ENCODE assay signal across 31 cellular contexts in the genomic region with DNA sequence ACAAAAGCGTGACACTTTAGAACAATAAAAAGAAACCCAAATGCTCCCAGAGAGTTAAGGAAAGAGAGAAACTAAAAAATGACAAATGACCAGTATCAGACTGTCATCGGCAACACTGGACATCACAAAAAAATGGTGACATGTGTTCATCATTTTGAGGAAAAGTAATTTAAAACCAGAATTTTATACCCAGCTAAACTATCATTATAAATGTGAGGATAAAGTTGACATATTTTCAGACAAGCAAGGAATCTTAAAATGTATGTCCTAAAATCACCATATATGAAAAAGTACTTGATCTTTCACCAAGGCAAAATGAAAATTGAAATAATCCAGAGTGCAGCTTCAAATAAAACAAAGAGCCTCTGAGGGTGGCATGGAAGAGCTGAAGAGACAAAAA. TPM values are rescaled to one million over a fixed set of nuclear protein-coding genes. Genes with fewer than 3 reads are reported as not detected.
DNase-seq lines count a peak whose midpoint lies in the region; ATAC-seq, FAIRE-seq and TF ChIP-seq lines count a peak whose summit lies in the region.
"Had no signal": no experiment of that assay in that cellular context is flagged by ENCODE, and none has a peak within 500 bp of the region (broad histone marks: within the 10 kb centered on the region; RNA-seq: fewer than 3 reads in every experiment).

No MANE protein-coding gene starts in this region.

- H3K27ac Mint-ChIP-seq in activated naive CD4-positive, alpha-beta T cell treated with anti-CD3 and anti-CD28 coated beads, Interleukin-2, amount 50 U/mL, for 24 hours = peak overlapping the region; percentile 62
- H3K27ac Mint-ChIP-seq in activated naive CD4-positive, alpha-beta T cell treated with anti-CD3 and anti-CD28 coated beads, Interleukin-2, amount 10 ng/mL, durations not matched to agents 7 days and 5 days = no peak overlapping the region
- H3K27ac Mint-ChIP-seq: CD14-positive monocyte; CD4-positive, alpha-beta memory T cell had no signal

- H2AFZ ChIP-seq in K562 (ENCODE audit: low read depth, low read length) = no peak overlapping the region

- no peaks in the 10 kb centered on the region for H3K4me1 Mint-ChIP-seq in activated naive CD4-positive, alpha-beta T cell treated with anti-CD3 and anti-CD28 coated beads, Interleukin-2, amount 50 U/mL, for 24 hours
- H3K4me1 Mint-ChIP-seq in activated naive CD4-positive, alpha-beta T cell treated with anti-CD3 and anti-CD28 coated beads, Interleukin-2, amount 10 ng/mL, durations not matched to agents 7 days and 5 days = no peaks in the 10 kb centered on the region
- H3K4me1 Mint-ChIP-seq: CD14-positive monocyte; CD4-positive, CD25-positive, alpha-beta regulatory T cell had no signal

- in situ Hi-C loops in K562 (cut with MboI) = no loop called here

- 0% methylated on average over 2 of the region's 2 CpGs for WGBS in K562 (ENCODE audit: insufficient coverage, low coverage, missing lambda C conversion rate)

- BruUV-seq in K562 (replicated peaks; lab: Mats Ljungman, UMichigan) = no TSS peak

- DNase-seq in activated naive CD4-positive, alpha-beta T cell treated with anti-CD3 and anti-CD28 coated beads, Interleukin-2, amount 10 ng/mL, durations not matched to agents 7 days and 5 days = no peak
- no peak for DNase-seq in K562 (ENCODE audit: extremely low read depth in 1 of 4, low spot score in 3 of 4)
- DNase-seq: 8988T; ACHN; BE2C; C1 segment of cervical spinal cord; CD4-positive, alpha-beta memory T cell; CD4-positive, CD25-positive, alpha-beta regulatory T cell; CD8-positive, alpha-beta memory T cell; COR-L47; DMS 273 treated with DMSO at 0.1 percent for 48 hours; DMS153; DMS53; DMS79; DND-41; EL; GDM1 had no signal

- H3K36me3 ChIP-seq in HEK293 (ENCODE audit: control insufficient read depth in 2 of 2, insufficient read depth in 1 of 2, low read length in 2 of 2) (no peaks in the 10 kb centered on the region), K562 (ENCODE audit: control insufficient read depth, insufficient read depth, low read length) (no peaks in the 10 kb centered on the region)
- H3K36me3 ChIP-seq: BE2C, BLaER1 had no signal

- peaks cover 2 to 33% of the 10 kb centered on the region in 2 experiments; a peak in 3 of 5 replicates for H3K27me3 ChIP-seq in K562 (ENCODE audit: control insufficient read depth in 2 of 2, insufficient read depth in 2 of 2, low read length in 2 of 2)
- H3K27me3 ChIP-seq: BLaER1 had no signal

- TF ChIP-seq RAD21 in K562 (CRISPR knock-in tag; conservative IDR thresholded peaks at IDR 0.05 in 1 of 2, IDR thresholded peaks at IDR 0.05 in 1 of 2) = no peak

- H3K4me3 Mint-ChIP-seq in activated naive CD4-positive, alpha-beta T cell treated with anti-CD3 and anti-CD28 coated beads, Interleukin-2, amount 50 U/mL, for 24 hours = no peak overlapping the region
- no peak overlapping the region for H3K4me3 Mint-ChIP-seq in activated naive CD4-positive, alpha-beta T cell treated with anti-CD3 and anti-CD28 coated beads, Interleukin-2, amount 10 ng/mL, durations not matched to agents 7 days and 5 days
- H3K4me3 Mint-ChIP-seq: CD14-positive monocyte; CD4-positive, alpha-beta memory T cell; CD8-positive, alpha-beta memory T cell had no signal

- peaks cover 8% of the 10 kb centered on the region for H3K36me3 Mint-ChIP-seq in activated naive CD4-positive, alpha-beta T cell treated with anti-CD3 and anti-CD28 coated beads, Interleukin-2, amount 50 U/mL, for 24 hours
- peaks cover 14% of the 10 kb centered on the region for H3K36me3 Mint-ChIP-seq in activated naive CD4-positive, alpha-beta T cell treated with anti-CD3 and anti-CD28 coated beads, Interleukin-2, amount 10 ng/mL, durations not matched to agents 7 days and 5 days
- H3K36me3 Mint-ChIP-seq: CD14-positive monocyte; CD4-positive, CD25-positive, alpha-beta regulatory T cell had no signal

- no peak overlapping the region for H3K4me2 ChIP-seq in K562 (ENCODE audit: insufficient read depth, low read length)
- H3K4me2 ChIP-seq: BLaER1 had no signal

- CTCF ChIA-PET in activated naive CD4-positive, alpha-beta T cell treated with anti-CD3 and anti-CD28 coated beads, Interleukin-2, amount 10 ng/mL, durations not matched to agents 7 days and 5 days (lab: Charles Lee) = no interaction called here
- CTCF ChIA-PET in HEK293 (lab: Yijun Ruan, JAX) = no interaction called here
- CTCF ChIA-PET in K562 (lab: Yijun Ruan, JAX; ENCODE audit: low intra/inter-chr PET ratio) = no interaction called here

- intact Hi-C loops in K562 (cut with micrococcal nuclease) = no loop called here

- H3K27me3 Mint-ChIP-seq in activated naive CD4-positive, alpha-beta T cell treated with anti-CD3 and anti-CD28 coated beads, Interleukin-2, amount 50 U/mL, for 24 hours = no peaks in the 10 kb centered on the region
- H3K27me3 Mint-ChIP-seq in activated naive CD4-positive, alpha-beta T cell treated with anti-CD3 and anti-CD28 coated beads, Interleukin-2, amount 10 ng/mL, durations not matched to agents 7 days and 5 days = peaks cover 37% of the 10 kb centered on the region
- H3K27me3 Mint-ChIP-seq: CD4-positive, CD25-positive, alpha-beta regulatory T cell had no signal

- POLR2A ChIA-PET in HEK293 (lab: Yijun Ruan, JAX) = interaction anchor here (0.6 kb wide), 3 partner anchors 59 to 228 kb away, joined by 3 to 7 read pairs (median 4); no protein-coding TSS in a partner anchor
- POLR2A ChIA-PET in K562 (lab: Yijun Ruan, JAX) = interaction anchor here (0.6 kb wide), 1 partner anchor 44 kb away, joined by 3 read pairs; no protein-coding TSS in a partner anchor

- no peak for TF ChIP-seq POLR2A in K562 (conservative IDR thresholded peaks at IDR 0.05)

- H3K9me3 Mint-ChIP-seq in activated naive CD4-positive, alpha-beta T cell treated with anti-CD3 and anti-CD28 coated beads, Interleukin-2, amount 50 U/mL, for 24 hours = peaks cover 22% of the 10 kb centered on the region
- H3K9me3 Mint-ChIP-seq in activated naive CD4-positive, alpha-beta T cell treated with anti-CD3 and anti-CD28 coated beads, Interleukin-2, amount 10 ng/mL, durations not matched to agents 7 days and 5 days = peaks cover 42% of the 10 kb centered on the region

- TF ChIP-seq EP300 in K562 (IDR thresholded peaks at IDR 0.05; ENCODE audit: low read length) = no peak

- H3K4me1 ChIP-seq in HEK293 (ENCODE audit: control insufficient read depth, insufficient read depth, low read length) (no peaks in the 10 kb centered on the region), K562 (replicated peaks in 1 of 2; ENCODE audit: control insufficient read depth in 2 of 2, insufficient read depth in 2 of 2, low read length in 2 of 2) (no peaks in the 10 kb centered on the region; a peak in 1 of 5 replicates)
- H3K4me1 ChIP-seq: BE2C had no signal

- no peaks in the 10 kb centered on the region for H4K20me1 ChIP-seq in K562 (replicated peaks; ENCODE audit: control insufficient read depth, insufficient read depth, low read length)
- H4K20me1 ChIP-seq: BLaER1 had no signal

- H3K9me3 ChIP-seq in HEK293 (ENCODE audit: control insufficient read depth, insufficient read depth, low read depth, low read length) = no peaks in the 10 kb centered on the region
- peaks cover 4% of the 10 kb centered on the region for H3K9me3 ChIP-seq in K562 (replicated peaks; ENCODE audit: control insufficient read depth, insufficient read depth, low read depth, low read length)

- no peak for ATAC-seq in K562
- no peak for ATAC-seq in GM19395 (IDR thresholded peaks at IDR 0.05; ENCODE audit: unreplicated experiment)
- ATAC-seq: GM12878 had no signal

- H3K9ac ChIP-seq in K562 (ENCODE audit: insufficient read depth in 1 of 2, low read depth in 2 of 2, low read length in 2 of 2) = no peak overlapping the region
- H3K9ac ChIP-seq: BLaER1 had no signal

- FAIRE-seq in K562 (lab: Jason Lieb, UNC) = no peak
- FAIRE-seq: A204.1, GM12878, GM12892, GM18507, GM19239 had no signal

- H3K9me1 ChIP-seq in K562 (ENCODE audit: control insufficient read depth, insufficient read depth, low read length) = no peaks in the 10 kb centered on the region

- H3K27ac ChIP-seq in HEK293 (ENCODE audit: extremely low read depth, low read depth, low read length) = no peak overlapping the region
- H3K27ac ChIP-seq in K562 (ENCODE audit: extremely low read depth, low read depth, low read length) = no peak overlapping the region
- H3K27ac ChIP-seq: BLaER1 had no signal

- no peaks in the 10 kb centered on the region for H3K79me2 ChIP-seq in K562 (ENCODE audit: control insufficient read depth, insufficient read depth, low read length)

- no peak for TF ChIP-seq CTCF in HEK293 (tag by site-specific recombination; IDR thresholded peaks at IDR 0.05)
- no peak for TF ChIP-seq CTCF in K562 (IDR thresholded peaks at IDR 0.05 in 2 of 3, conservative IDR thresholded peaks at IDR 0.05 in 1 of 3; ENCODE audit: insufficient read depth in 2 of 3, low read depth in 1 of 3, low read length in 3 of 3)

- H3K4me3 ChIP-seq in HEK293 (ENCODE audit: low read depth, low read length) (no peak overlapping the region), K562 (no peak overlapping the region)
- H3K4me3 ChIP-seq: BLaER1, GM12878 had no signal

RNA-seq across cellular contexts. Expression of a gene that starts 1.3 kb away (rescaled TPM):
- total RNA-seq in K562 (2011; cell fraction: chromatin; rRNA removed; ENCODE audit: low replicate concordance) = not detected in 2 replicates
- not detected in 2 replicates for total RNA-seq in K562 (2011; cell fraction: nucleolus; rRNA removed)
- not detected in 2 replicates for total RNA-seq in K562 (2011; cell fraction: nucleoplasm; rRNA removed)
- total RNA-seq in K562 (2014; rRNA removed) (not detected in 2 replicates), K562 (2014; rRNA removed; fragmentation: Illumina TruSeq; extraction: Trizol) (not detected in 2 replicates), K562 (2015; rRNA removed; fragmentation: Illumina TruSeq; extraction: Trizol) (not detected in 2 replicates), K562 (2021) (not detected in 2 replicates)
- polyA plus RNA-seq in K562 (2011; rRNA removed) (not detected in 2 replicates), K562 (2014; fragmentation: Illumina TruSeq; extraction: Trizol) (not detected in 2 replicates), K562 (2014; fragmentation: Nextera tagmentation; extraction: Ambion mirVana) (not detected), K562 (2014; rRNA removed) (not detected in 2 replicates)
- polyA plus RNA-seq in K562 (2011; cell fraction: cytosol; rRNA removed) = not detected in 2 replicates
- not detected in 2 replicates for polyA plus RNA-seq in K562 (2011; cell fraction: nucleus; rRNA removed)
- polyA plus RNA-seq in K562 (2012) = not detected in 2 replicates
- not detected in 2 replicates for polyA minus RNA-seq in K562 (2011; rRNA and poly(A)+ RNA removed)
- polyA minus RNA-seq in K562 (2011; cell fraction: cytosol; rRNA and poly(A)+ RNA removed) = not detected in 2 replicates
- polyA minus RNA-seq in K562 (2011; cell fraction: nucleus; rRNA and poly(A)+ RNA removed) = not detected in 2 replicates
- total RNA-seq: A673; CD4-positive, alpha-beta memory T cell; CD4-positive, CD25-positive, alpha-beta regulatory T cell; CD8-positive, alpha-beta memory T cell; Daoy; G401; GM12878 had no signal
- polyA plus RNA-seq: AG04450; CD14-positive monocyte; CD4-positive, alpha-beta memory T cell; CD4-positive, CD25-positive, alpha-beta regulatory T cell; CD8-positive, alpha-beta memory T cell; GM12878 had no signal

RNA-seq across cellular contexts. Expression of a gene that starts 7.7 kb away (rescaled TPM):
- not detected in 2 replicates for total RNA-seq in K562 (2011; cell fraction: chromatin; rRNA removed; ENCODE audit: low replicate concordance)
- not detected in 2 replicates for total RNA-seq in K562 (2011; cell fraction: nucleolus; rRNA removed)
- not detected in 2 replicates for total RNA-seq in K562 (2011; cell fraction: nucleoplasm; rRNA removed)
- not detected in 2 replicates for total RNA-seq in K562 (2014; rRNA removed)
- not detected in 2 replicates for total RNA-seq in K562 (2014; rRNA removed; fragmentation: Illumina TruSeq; extraction: Trizol)
- not detected in 2 replicates for total RNA-seq in K562 (2015; rRNA removed; fragmentation: Illumina TruSeq; extraction: Trizol)
- total RNA-seq in K562 (2021) = not detected in 2 replicates
- polyA plus RNA-seq in K562 (2011; rRNA removed) = not detected in 2 replicates
- polyA plus RNA-seq in K562 (2011; cell fraction: cytosol; rRNA removed) = not detected in 2 replicates
- polyA plus RNA-seq in K562 (2011; cell fraction: nucleus; rRNA removed) = not detected in 2 replicates
- not detected in 2 replicates for polyA plus RNA-seq in K562 (2012)
- not detected in 2 replicates for polyA plus RNA-seq in K562 (2014; fragmentation: Illumina TruSeq; extraction: Trizol)
- polyA plus RNA-seq in K562 (2014; fragmentation: Nextera tagmentation; extraction: Ambion mirVana) = not detected
- polyA plus RNA-seq in K562 (2014; rRNA removed) = not detected in 2 replicates
- polyA minus RNA-seq in K562 (2011; rRNA and poly(A)+ RNA removed) = not detected in 2 replicates
- not detected in 2 replicates for polyA minus RNA-seq in K562 (2011; cell fraction: cytosol; rRNA and poly(A)+ RNA removed)
- not detected in 2 replicates for polyA minus RNA-seq in K562 (2011; cell fraction: nucleus; rRNA and poly(A)+ RNA removed)
- total RNA-seq: A673; CD4-positive, alpha-beta memory T cell; CD4-positive, CD25-positive, alpha-beta regulatory T cell; CD8-positive, alpha-beta memory T cell; Daoy; G401; GM12878 had no signal
- polyA plus RNA-seq: AG04450; CD14-positive monocyte; CD4-positive, alpha-beta memory T cell; CD4-positive, CD25-positive, alpha-beta regulatory T cell; CD8-positive, alpha-beta memory T cell; GM12878 had no signal

RNA-seq across cellular contexts. Expression of a gene that starts 9.6 kb away (rescaled TPM):
- total RNA-seq in K562 (2011; cell fraction: chromatin; rRNA removed; ENCODE audit: low replicate concordance) = not detected in 2 replicates
- total RNA-seq in K562 (2011; cell fraction: nucleolus; rRNA removed) = not detected in 2 replicates
- total RNA-seq in K562 (2011; cell fraction: nucleoplasm; rRNA removed) = not detected in 2 replicates
- total RNA-seq in K562 (2014; rRNA removed) = not detected in 2 replicates
- not detected in 2 replicates for total RNA-seq in K562 (2014; rRNA removed; fragmentation: Illumina TruSeq; extraction: Trizol)
- total RNA-seq in K562 (2015; rRNA removed; fragmentation: Illumina TruSeq; extraction: Trizol) = not detected in 2 replicates
- not detected in 2 replicates for total RNA-seq in K562 (2021)
- not detected in 2 replicates for polyA plus RNA-seq in K562 (2011; rRNA removed)
- not detected in 2 replicates for polyA plus RNA-seq in K562 (2011; cell fraction: cytosol; rRNA removed)
- not detected in 2 replicates for polyA plus RNA-seq in K562 (2011; cell fraction: nucleus; rRNA removed)
- polyA plus RNA-seq in K562 (2012) = not detected in 2 replicates
- polyA plus RNA-seq in K562 (2014; fragmentation: Illumina TruSeq; extraction: Trizol) = not detected in 2 replicates
- not detected for polyA plus RNA-seq in K562 (2014; fragmentation: Nextera tagmentation; extraction: Ambion mirVana)
- not detected in 2 replicates for polyA plus RNA-seq in K562 (2014; rRNA removed)
- polyA minus RNA-seq in K562 (2011; rRNA and poly(A)+ RNA removed) = not detected in 2 replicates
- not detected in 2 replicates for polyA minus RNA-seq in K562 (2011; cell fraction: cytosol; rRNA and poly(A)+ RNA removed)
- not detected in 2 replicates for polyA minus RNA-seq in K562 (2011; cell fraction: nucleus; rRNA and poly(A)+ RNA removed)
- total RNA-seq: CD4-positive, alpha-beta memory T cell; CD4-positive, CD25-positive, alpha-beta regulatory T cell; CD8-positive, alpha-beta memory T cell; Daoy; G401; GM12878 had no signal
- polyA plus RNA-seq: AG04450; CD14-positive monocyte; CD4-positive, alpha-beta memory T cell; CD4-positive, CD25-positive, alpha-beta regulatory T cell; CD8-positive, alpha-beta memory T cell; GM12878 had no signal

RNA-seq across cellular contexts. Expression of a gene that starts 12.9 kb away (rescaled TPM):
- not detected in 2 replicates for total RNA-seq in K562 (2011; cell fraction: chromatin; rRNA removed; ENCODE audit: low replicate concordance)
- not detected in 2 replicates for total RNA-seq in K562 (2011; cell fraction: nucleolus; rRNA removed)
- not detected in 2 replicates for total RNA-seq in K562 (2011; cell fraction: nucleoplasm; rRNA removed)
- not detected in 2 replicates for total RNA-seq in K562 (2014; rRNA removed)
- not detected in 2 replicates for total RNA-seq in K562 (2014; rRNA removed; fragmentation: Illumina TruSeq; extraction: Trizol)
- not detected in 2 replicates for total RNA-seq in K562 (2015; rRNA removed; fragmentation: Illumina TruSeq; extraction: Trizol)
- total RNA-seq in K562 (2021) = not detected in 2 replicates
- polyA plus RNA-seq in K562 (2011; rRNA removed) = not detected in 2 replicates
- not detected in 2 replicates for polyA plus RNA-seq in K562 (2011; cell fraction: cytosol; rRNA removed)
- polyA plus RNA-seq in K562 (2011; cell fraction: nucleus; rRNA removed) = not detected in 2 replicates
- not detected in 2 replicates for polyA plus RNA-seq in K562 (2012)
- not detected in 2 replicates for polyA plus RNA-seq in K562 (2014; fragmentation: Illumina TruSeq; extraction: Trizol)
- polyA plus RNA-seq in K562 (2014; fragmentation: Nextera tagmentation; extraction: Ambion mirVana) = not detected
- polyA plus RNA-seq in K562 (2014; rRNA removed) = not detected in 2 replicates
- not detected in 2 replicates for polyA minus RNA-seq in K562 (2011; rRNA and poly(A)+ RNA removed)
- not detected in 2 replicates for polyA minus RNA-seq in K562 (2011; cell fraction: cytosol; rRNA and poly(A)+ RNA removed)
- polyA minus RNA-seq in K562 (2011; cell fraction: nucleus; rRNA and poly(A)+ RNA removed) = not detected in 2 replicates
- total RNA-seq: A673; CD4-positive, alpha-beta memory T cell; CD4-positive, CD25-positive, alpha-beta regulatory T cell; CD8-positive, alpha-beta memory T cell; Daoy; G401; GM12878 had no signal
- polyA plus RNA-seq: AG04450; CD14-positive monocyte; CD4-positive, CD25-positive, alpha-beta regulatory T cell; CD8-positive, alpha-beta memory T cell; GM12878 had no signal

RNA-seq across cellular contexts. Expression of a gene that starts 18.0 kb away (rescaled TPM):
- total RNA-seq in K562 (2011; cell fraction: chromatin; rRNA removed; ENCODE audit: low replicate concordance) = not detected in 2 replicates
- total RNA-seq in K562 (2011; cell fraction: nucleolus; rRNA removed) = not detected in 2 replicates
- not detected in 2 replicates for total RNA-seq in K562 (2011; cell fraction: nucleoplasm; rRNA removed)
- total RNA-seq in K562 (2014; rRNA removed) (not detected in 2 replicates), K562 (2014; rRNA removed; fragmentation: Illumina TruSeq; extraction: Trizol) (not detected in 2 replicates), K562 (2015; rRNA removed; fragmentation: Illumina TruSeq; extraction: Trizol) (not detected in 2 replicates), K562 (2021) (not detected in 2 replicates)
- polyA plus RNA-seq in K562 (2011; rRNA removed) (not detected in 2 replicates), K562 (2014; fragmentation: Illumina TruSeq; extraction: Trizol) (not detected in 2 replicates), K562 (2014; fragmentation: Nextera tagmentation; extraction: Ambion mirVana) (not detected), K562 (2014; rRNA removed) (not detected in 2 replicates)
- not detected in 2 replicates for polyA plus RNA-seq in K562 (2011; cell fraction: cytosol; rRNA removed)
- not detected in 2 replicates for polyA plus RNA-seq in K562 (2011; cell fraction: nucleus; rRNA removed)
- not detected in 2 replicates for polyA plus RNA-seq in K562 (2012)
- polyA minus RNA-seq in K562 (2011; rRNA and poly(A)+ RNA removed) = not detected in 2 replicates
- polyA minus RNA-seq in K562 (2011; cell fraction: cytosol; rRNA and poly(A)+ RNA removed) = not detected in 2 replicates
- polyA minus RNA-seq in K562 (2011; cell fraction: nucleus; rRNA and poly(A)+ RNA removed) = not detected in 2 replicates
- total RNA-seq: A673; CD4-positive, alpha-beta memory T cell; CD4-positive, CD25-positive, alpha-beta regulatory T cell; CD8-positive, alpha-beta memory T cell; Daoy; G401; GM12878 had no signal
- polyA plus RNA-seq: AG04450; CD14-positive monocyte; CD4-positive, alpha-beta memory T cell; CD4-positive, CD25-positive, alpha-beta regulatory T cell; CD8-positive, alpha-beta memory T cell; GM12878 had no signal
